10 cellular contexts compared by ENCODE assay signal in the genomic region with DNA sequence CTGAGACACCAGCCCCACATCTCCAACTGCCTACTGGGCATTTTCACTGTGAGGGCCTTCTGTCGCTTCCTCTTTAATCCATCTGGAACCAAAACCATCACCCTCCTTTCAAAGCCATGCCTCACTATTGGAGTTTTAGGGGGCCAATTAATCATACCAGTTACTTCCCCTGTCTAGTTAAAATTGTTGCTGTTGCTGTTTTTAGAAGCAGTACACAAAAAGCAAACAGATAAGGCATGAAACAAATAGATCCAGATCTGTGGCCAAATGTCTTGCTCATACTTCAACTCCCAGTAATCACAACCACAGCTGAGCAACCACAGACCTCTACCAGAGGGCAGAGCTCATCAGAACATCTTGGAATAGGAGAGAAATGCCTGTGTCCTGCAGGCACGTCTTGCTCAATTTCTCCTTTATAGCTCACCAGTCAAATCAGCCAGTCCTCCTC.
DNase-seq lines count a peak whose midpoint lies in the region; ATAC-seq and TF ChIP-seq lines count a peak whose summit lies in the region.
"Had no signal": no experiment of that assay in that cellular context is flagged by ENCODE, and none has a peak within 500 bp of the region (broad histone marks: within the 10 kb centered on the region; RNA-seq: fewer than 3 reads in every experiment).

No MANE protein-coding gene starts in this region.

- no peak overlapping the region for H3K4me3 ChIP-seq in retinal pigment epithelial cell (ENCODE audit: low read length)

- no peak for ATAC-seq in GM21447 (IDR thresholded peaks at IDR 0.05; ENCODE audit: unreplicated experiment)
- ATAC-seq: natural killer cell treated with Interleukin-12 subunit alpha and Interleukin-12 subunit beta and Interleukin-15 and Interleukin-18, amount 100 ng/mL, for 72 hours had no signal

- in situ Hi-C loops in G401 (cut with HindIII; ENCODE audit: low sequenced_read_pairs), result no loop called here
- in situ Hi-C loops in SK-MEL-5 (cut with HindIII; ENCODE audit: low pct_unique_long_range_greater_than_20kb, low sequenced_read_pairs), result no loop called here

- TF ChIP-seq CTCF in retinal pigment epithelial cell (conservative IDR thresholded peaks at IDR 0.05; ENCODE audit: low read depth, low read length) (no peak), GM10266 (IDR thresholded peaks at IDR 0.05; ENCODE audit: control insufficient read depth, insufficient read depth, low read depth, missing control alignments) (no peak)

- peak; percentile 41 for DNase-seq in G401 (ENCODE audit: low spot score)
- peak; percentile 9 for DNase-seq in SK-MEL-5 (ENCODE audit: low read depth, low spot score)
- DNase-seq in fibroblast of the conjunctiva (ENCODE audit: low read depth), result peak; percentile 85
- peak; percentile 23 for DNase-seq in retinal pigment epithelial cell (ENCODE audit: low read depth)
- DNase-seq in GM10266 (ENCODE audit: extremely low spot score), result no peak
- DNase-seq in NCI-H510A (lab: John Stamatoyannopoulos, UW), result no peak
- no peak for DNase-seq in NCI-H2107 (lab: John Stamatoyannopoulos, UW)
- DNase-seq: central memory CD4-positive, alpha-beta T cell had no signal

Comparison
In these comparisons a context has a peak if more than half of its experiments do, and no peak if none do; other contexts are left out.
1. DNase-seq: peak in G401 (single experiment), SK-MEL-5 (single experiment), fibroblast of the conjunctiva (single experiment) and retinal pigment epithelial cell (single experiment); none in GM10266 (single experiment), NCI-H510A (single experiment) and NCI-H2107 (single experiment).